Comparison of ENCODE assay signal across 16 cellular contexts in the genomic region with DNA sequence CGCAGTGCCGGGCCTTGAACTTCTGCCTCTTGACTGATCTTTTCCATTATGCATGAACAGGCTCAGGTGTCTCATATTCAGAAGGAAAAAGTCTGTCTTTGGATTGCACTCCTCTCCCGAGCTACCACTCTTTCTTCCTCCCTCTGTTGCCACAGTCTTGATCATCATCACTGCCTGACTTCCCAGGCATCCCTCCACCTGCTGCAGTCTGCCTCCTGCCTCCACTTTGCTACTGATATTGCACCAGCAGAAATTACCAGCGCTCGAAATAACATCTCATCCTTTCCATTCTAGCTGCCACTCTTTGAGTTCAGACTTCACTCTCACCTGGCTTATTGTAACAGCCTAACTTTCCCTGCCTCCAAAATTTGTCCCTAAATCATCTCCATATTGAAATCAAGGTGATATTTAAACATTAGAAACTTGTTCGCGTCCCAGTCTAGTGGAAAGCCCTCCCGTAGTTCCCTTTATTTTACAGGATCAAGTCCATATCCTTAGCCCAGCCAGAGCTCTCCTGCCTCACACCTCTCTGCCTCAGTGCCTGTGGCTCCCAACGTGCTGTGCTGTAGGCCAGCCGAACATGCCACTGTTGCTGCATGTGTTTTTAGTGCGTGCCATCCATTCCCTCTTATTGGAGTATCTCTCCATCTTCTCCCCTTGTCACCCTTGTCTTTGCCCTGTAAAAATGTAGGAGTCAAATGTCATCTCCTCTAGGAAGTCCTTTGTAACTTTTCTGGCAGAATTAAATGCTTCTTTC. TPM values are rescaled to one million over a fixed set of nuclear protein-coding genes. Genes with fewer than 3 reads are reported as not detected.
DNase-seq lines count a peak whose midpoint lies in the region; ATAC-seq, FAIRE-seq and TF ChIP-seq lines count a peak whose summit lies in the region.
"Had no signal": no experiment of that assay in that cellular context is flagged by ENCODE, and none has a peak within 500 bp of the region (broad histone marks: within the 10 kb centered on the region; RNA-seq: fewer than 3 reads in every experiment).

No MANE protein-coding gene starts in this region.

- FAIRE-seq in GM12892 (lab: Jason Lieb, UNC): no peak

- H3K4me3 ChIP-seq in body of pancreas: no peak overlapping the region
- H3K4me3 ChIP-seq: prostate gland, spleen had no signal

- H3K27ac ChIP-seq in VCaP (0 out of 2 replicates have a peak overlapping the region, but pooled peaks have one; percentile 8), body of pancreas (no peak overlapping the region)
- H3K27ac ChIP-seq: prostate gland, spleen had no signal

- H3K36me3 Mint-ChIP-seq in activated naive CD4-positive, alpha-beta T cell treated with anti-CD3 and anti-CD28 coated beads for 36 hours (ENCODE audit: low read depth): peaks cover 37% of the 10 kb centered on the region
- H3K36me3 Mint-ChIP-seq in activated naive CD4-positive, alpha-beta T cell treated with anti-CD3 and anti-CD28 coated beads, Interleukin-2, amount 10 ng/mL, durations not matched to agents 7 days and 5 days: peaks cover 68% of the 10 kb centered on the region
- H3K36me3 Mint-ChIP-seq in immature natural killer cell: peaks cover 20 to 64% (median 38%) of the 10 kb centered on the region in 3 donors
- peaks cover 43 to 57% of the 10 kb centered on the region in 2 donors for H3K36me3 Mint-ChIP-seq in stimulated activated naive B cell treated with anti-CD40 and anti-IgM and Interleukin-4, amounts not matched to agents 10 μg/mL and 1 μg/mL and 100 μg/mL, for 72 hours

- H3K36me3 ChIP-seq in body of pancreas (replicated peaks in 1 of 2; ENCODE audit: insufficient read depth in 1 of 2, low read depth in 2 of 2): peaks cover 10 to 23% of the 10 kb centered on the region in 2 donors

- no peak for ATAC-seq in stimulated activated naive B cell treated with anti-CD40 and anti-IgM and Interleukin-4, amounts not matched to agents 10 μg/mL and 1 μg/mL and 100 μg/mL, for 72 hours (replicated peaks)
- ATAC-seq in HG03095 (IDR thresholded peaks at IDR 0.05; ENCODE audit: unreplicated experiment) (no peak), body of pancreas (no peak)
- ATAC-seq: left ventricle myocardium superior, Right ventricle myocardium inferior had no signal

- intact Hi-C loops in activated naive CD4-positive, alpha-beta T cell treated with anti-CD3 and anti-CD28 coated beads for 36 hours (cut with micrococcal nuclease): loop anchor here (5.0 kb wide), 1 partner anchor 132 kb away; no protein-coding TSS in a partner anchor
- intact Hi-C loops in body of pancreas (cut with DNase I): no loop called here

- H3K9me3 Mint-ChIP-seq in activated naive CD4-positive, alpha-beta T cell treated with anti-CD3 and anti-CD28 coated beads for 36 hours: no peaks in the 10 kb centered on the region
- no peaks in the 10 kb centered on the region for H3K9me3 Mint-ChIP-seq in activated naive CD4-positive, alpha-beta T cell treated with anti-CD3 and anti-CD28 coated beads, Interleukin-2, amount 10 ng/mL, durations not matched to agents 7 days and 5 days
- no peaks in the 10 kb centered on the region for H3K9me3 Mint-ChIP-seq in immature natural killer cell
- no peaks in the 10 kb centered on the region for H3K9me3 Mint-ChIP-seq in stimulated activated naive B cell treated with anti-CD40 and anti-IgM and Interleukin-4, amounts not matched to agents 10 μg/mL and 1 μg/mL and 100 μg/mL, for 72 hours
- H3K9me3 Mint-ChIP-seq: activated T-helper 2 cell treated with anti-CD3 and anti-CD28 coated beads, Interferon-gamma antibody, Interleukin-2, Interleukin-4, amounts not matched to agents 10 μg/mL and 5 μg/mL and 100 μg/mL, durations not matched to agents 14 hours and 24 hours and 36 hours; dendritic cell treated with granulocyte-macrophage colony-stimulating factor and Interleukin-4, amounts not matched to agents 40 ng/mL and 50 ng/mL, for 4 days had no signal

- no peaks in the 10 kb centered on the region for H3K27me3 ChIP-seq in body of pancreas
- H3K27me3 ChIP-seq: spleen had no signal

- H3K27me3 Mint-ChIP-seq in activated naive CD4-positive, alpha-beta T cell treated with anti-CD3 and anti-CD28 coated beads for 36 hours (ENCODE audit: low read depth): no peaks in the 10 kb centered on the region
- H3K27me3 Mint-ChIP-seq in activated naive CD4-positive, alpha-beta T cell treated with anti-CD3 and anti-CD28 coated beads, Interleukin-2, amount 10 ng/mL, durations not matched to agents 7 days and 5 days: no peaks in the 10 kb centered on the region
- peaks cover 0 to 4% (median 0%) of the 10 kb centered on the region in 3 donors for H3K27me3 Mint-ChIP-seq in immature natural killer cell (ENCODE audit: low read depth in 3 of 3)
- no peaks in the 10 kb centered on the region for H3K27me3 Mint-ChIP-seq in stimulated activated naive B cell treated with anti-CD40 and anti-IgM and Interleukin-4, amounts not matched to agents 10 μg/mL and 1 μg/mL and 100 μg/mL, for 72 hours
- H3K27me3 Mint-ChIP-seq: dendritic cell treated with granulocyte-macrophage colony-stimulating factor and Interleukin-4, amounts not matched to agents 40 ng/mL and 50 ng/mL, for 4 days had no signal

- DNase-seq in activated naive CD4-positive, alpha-beta T cell treated with anti-CD3 and anti-CD28 coated beads for 36 hours: no peak
- no peak for DNase-seq in activated naive CD4-positive, alpha-beta T cell treated with anti-CD3 and anti-CD28 coated beads, Interleukin-2, amount 10 ng/mL, durations not matched to agents 7 days and 5 days
- DNase-seq in immature natural killer cell: no peak
- DNase-seq in stimulated activated naive B cell treated with anti-CD40 and anti-IgM and Interleukin-4, amounts not matched to agents 10 μg/mL and 1 μg/mL and 100 μg/mL, for 72 hours: no peak
- no peak for DNase-seq in GM12892 (ENCODE audit: insufficient read length)
- DNase-seq in body of pancreas: no peak
- DNase-seq: left ventricle myocardium superior; NCI-H1436 treated with DMSO at 0.1 percent for 48 hours; spleen; stimulated activated naive CD4-positive, alpha-beta T cell treated with Interleukin-2 at 50 U/mL for 16 hours had no signal

- CTCF ChIA-PET in activated naive CD4-positive, alpha-beta T cell treated with anti-CD3 and anti-CD28 coated beads for 36 hours (lab: Charles Lee): interaction anchor here (0.8 to 2.7 kb wide), 2 partner anchors 11 to 130 kb away, joined by 4 to 6 read pairs; no protein-coding TSS in a partner anchor
- CTCF ChIA-PET in activated naive CD4-positive, alpha-beta T cell treated with anti-CD3 and anti-CD28 coated beads, Interleukin-2, amount 10 ng/mL, durations not matched to agents 7 days and 5 days (lab: Charles Lee): no interaction called here

- H3K4me1 ChIP-seq in body of pancreas: no peaks in the 10 kb centered on the region
- H3K4me1 ChIP-seq: prostate gland, spleen had no signal

- TF ChIP-seq POLR2A in GM12892 (IDR thresholded peaks at IDR 0.05; ENCODE audit: low read depth, low read length) (no peak), body of pancreas (IDR thresholded peaks at IDR 0.05) (no peak)

- H3K27ac Mint-ChIP-seq in activated naive CD4-positive, alpha-beta T cell treated with anti-CD3 and anti-CD28 coated beads for 36 hours: peak overlapping the region; percentile 8
- no peak overlapping the region for H3K27ac Mint-ChIP-seq in activated naive CD4-positive, alpha-beta T cell treated with anti-CD3 and anti-CD28 coated beads, Interleukin-2, amount 10 ng/mL, durations not matched to agents 7 days and 5 days
- H3K27ac Mint-ChIP-seq in immature natural killer cell: peak overlapping the region in 5 of 6 donors; percentile 10 to 71 (median 56)
- peak overlapping the region; percentile 87 for H3K27ac Mint-ChIP-seq in stimulated activated naive B cell treated with anti-CD40 and anti-IgM and Interleukin-4, amounts not matched to agents 10 μg/mL and 1 μg/mL and 100 μg/mL, for 72 hours
- H3K27ac Mint-ChIP-seq: dendritic cell treated with granulocyte-macrophage colony-stimulating factor and Interleukin-4, amounts not matched to agents 40 ng/mL and 50 ng/mL, for 4 days had no signal

- TF ChIP-seq CTCF in VCaP (conservative IDR thresholded peaks at IDR 0.05) (no peak), body of pancreas (IDR thresholded peaks at IDR 0.05) (no peak)

- no peak overlapping the region for H3K4me3 Mint-ChIP-seq in activated naive CD4-positive, alpha-beta T cell treated with anti-CD3 and anti-CD28 coated beads for 36 hours
- no peak overlapping the region for H3K4me3 Mint-ChIP-seq in activated naive CD4-positive, alpha-beta T cell treated with anti-CD3 and anti-CD28 coated beads, Interleukin-2, amount 10 ng/mL, durations not matched to agents 7 days and 5 days
- H3K4me3 Mint-ChIP-seq in immature natural killer cell: no peak overlapping the region
- no peak overlapping the region for H3K4me3 Mint-ChIP-seq in stimulated activated naive B cell treated with anti-CD40 and anti-IgM and Interleukin-4, amounts not matched to agents 10 μg/mL and 1 μg/mL and 100 μg/mL, for 72 hours
- H3K4me3 Mint-ChIP-seq: dendritic cell treated with granulocyte-macrophage colony-stimulating factor and Interleukin-4, amounts not matched to agents 40 ng/mL and 50 ng/mL, for 4 days had no signal

- no peaks in the 10 kb centered on the region for H3K9me3 ChIP-seq in body of pancreas
- H3K9me3 ChIP-seq: prostate gland, spleen had no signal

- 88 to 90% methylated on average over 11 of the region's 11 CpGs for WGBS in body of pancreas, 2 donors

- H3K4me1 Mint-ChIP-seq in activated naive CD4-positive, alpha-beta T cell treated with anti-CD3 and anti-CD28 coated beads for 36 hours (ENCODE audit: low read depth): peaks cover 2% of the 10 kb centered on the region
- no peaks in the 10 kb centered on the region for H3K4me1 Mint-ChIP-seq in activated naive CD4-positive, alpha-beta T cell treated with anti-CD3 and anti-CD28 coated beads, Interleukin-2, amount 10 ng/mL, durations not matched to agents 7 days and 5 days
- H3K4me1 Mint-ChIP-seq in immature natural killer cell: no peaks in the 10 kb centered on the region
- H3K4me1 Mint-ChIP-seq in stimulated activated naive B cell treated with anti-CD40 and anti-IgM and Interleukin-4, amounts not matched to agents 10 μg/mL and 1 μg/mL and 100 μg/mL, for 72 hours: peaks cover 13 to 15% of the 10 kb centered on the region in 2 donors

RNA-seq across cellular contexts. Expression of gene NUP88, which starts 39.9 kb away (rescaled TPM):
- total RNA-seq in activated naive CD4-positive, alpha-beta T cell treated with anti-CD3 and anti-CD28 coated beads for 36 hours: 100 to 1,000 TPM; 115 to 131 TPM
- 10 to 100 TPM; 73.7 to 93.1 (median 77.7) TPM for polyA plus RNA-seq in immature natural killer cell
- polyA plus RNA-seq in GM12892 (2012; ENCODE audit: missing spikeins): 110 TPM
- total RNA-seq in body of pancreas: 10 to 100 TPM; 35.9 to 54.5 TPM

RNA-seq across cellular contexts. Expression of gene RPAIN, which starts 40.5 kb away (rescaled TPM):
- 10 to 100 TPM; 64.7 to 68.8 TPM for total RNA-seq in activated naive CD4-positive, alpha-beta T cell treated with anti-CD3 and anti-CD28 coated beads for 36 hours
- polyA plus RNA-seq in immature natural killer cell: 10 to 100 TPM; 21.4 to 32.7 (median 22.5) TPM
- polyA plus RNA-seq in GM12892 (2012; ENCODE audit: missing spikeins): 54.1 TPM
- 10 to 100 TPM; 28.0 to 35.3 TPM for total RNA-seq in body of pancreas

RNA-seq across cellular contexts. Expression of gene C1QBP, which starts 59.4 kb away (rescaled TPM):
- 100 to 1,000 TPM; 435 to 460 TPM for total RNA-seq in activated naive CD4-positive, alpha-beta T cell treated with anti-CD3 and anti-CD28 coated beads for 36 hours
- polyA plus RNA-seq in immature natural killer cell: 100 to 1,000 TPM; 187 to 305 (median 226) TPM
- polyA plus RNA-seq in GM12892 (2012; ENCODE audit: missing spikeins): 456 TPM
- total RNA-seq in body of pancreas: 10 to 100 TPM; 46.5 to 62.3 TPM

Comparison
In these comparisons a context has a peak if more than half of its experiments do, and no peak if none do; other contexts are left out.
1. RNA of gene C1QBP, which starts 59.4 kb away (total RNA-seq): 435 to 460 TPM in activated naive CD4-positive, alpha-beta T cell treated with anti-CD3 and anti-CD28 coated beads for 36 hours; 46.5 to 62.3 TPM in body of pancreas; every median in the first group is over 4 times any median in the second.